ENCODE assay signal across 27 cellular contexts in genomic region chr4:109020861-109021260, GRCh38.
DNase-seq lines count a peak whose midpoint lies in the region.
"Had no signal": no experiment of that assay in that cellular context is flagged by ENCODE, and none has a peak within 500 bp of the region (broad histone marks: within the 10 kb centered on the region; RNA-seq: fewer than 3 reads in every experiment).

No MANE protein-coding gene starts in this region.

- no peak overlapping the region for H3K4me2 ChIP-seq in trophoblast cell (ENCODE audit: low read length)
- H3K4me2 ChIP-seq: A549; BLaER1; BLaER1 treated with 17β-estradiol and CSF1 and Interleukin-3, amounts not matched to agents 10 nM and 100 nM had no signal

- no peak overlapping the region for H4K91ac ChIP-seq in trophoblast cell (ENCODE audit: low read depth, low read length)

- H3K23ac ChIP-seq in trophoblast cell (ENCODE audit: low read length), result no peak overlapping the region

- H2AK5ac ChIP-seq in trophoblast cell (ENCODE audit: low read length), result no peak overlapping the region

- no peaks in the 10 kb centered on the region for H3K27me3 ChIP-seq in trophoblast cell (ENCODE audit: insufficient read depth, low read length)
- H3K27me3 ChIP-seq: BE2C; BLaER1; BLaER1 treated with 17β-estradiol and CSF1 and Interleukin-3, amounts not matched to agents 10 nM and 100 nM had no signal

- H4K8ac ChIP-seq in trophoblast cell (ENCODE audit: low read depth, low read length), result no peak overlapping the region

- WGBS in trophoblast cell (ENCODE audit: extremely low coverage, insufficient coverage, insufficient read length), result no CpG with 5 or more reads among the region's 4 CpGs

- H2BK5ac ChIP-seq in trophoblast cell (ENCODE audit: low read depth, low read length, poor library complexity), result no peak overlapping the region

- no peaks in the 10 kb centered on the region for H3K9me3 ChIP-seq in trophoblast cell (ENCODE audit: insufficient read depth, low read depth, low read length)
- H3K9me3 ChIP-seq: A549, BE2C, Caco-2 had no signal

- H3K79me1 ChIP-seq in trophoblast cell (ENCODE audit: low read length), result no peaks in the 10 kb centered on the region

- H3K4ac ChIP-seq in trophoblast cell (ENCODE audit: low read depth, low read length), result no peak overlapping the region

- H2BK120ac ChIP-seq in trophoblast cell (ENCODE audit: insufficient read depth, low read length, poor library complexity), result no peak overlapping the region

- H3K27ac ChIP-seq in trophoblast cell (ENCODE audit: low read depth, low read length), result no peak overlapping the region
- H3K27ac ChIP-seq: 22Rv1; A549; BLaER1; BLaER1 treated with 17β-estradiol and CSF1 and Interleukin-3, amounts not matched to agents 10 nM and 100 nM; C4-2B had no signal

- H3K9ac ChIP-seq in trophoblast cell (ENCODE audit: low read length), result no peak overlapping the region
- H3K9ac ChIP-seq: BLaER1; BLaER1 treated with 17β-estradiol and CSF1 and Interleukin-3, amounts not matched to agents 10 nM and 100 nM had no signal

- peak; percentile 74 to 80 for DNase-seq in trophoblast cell
- no peak for DNase-seq in NCI-H2196 (lab: John Stamatoyannopoulos, UW; ENCODE audit: unreplicated experiment)
- DNase-seq: 8988T; ACHN; AML-193; BE2C; C1 segment of cervical spinal cord; Caco-2; Calu3; CD4-positive, alpha-beta memory T cell; CD4-positive, alpha-beta T cell; CD4-positive, CD25-positive, alpha-beta regulatory T cell; CD8-positive, alpha-beta memory T cell; CD8-positive, alpha-beta T cell; COR-L47; DMS 273 treated with DMSO at 0.1 percent for 48 hours; DMS153; DMS53; DMS79; DMS79 treated with DMSO at 0.1 percent for 48 hours; DND-41; EL had no signal

- no peak overlapping the region for H2AFZ ChIP-seq in trophoblast cell (ENCODE audit: insufficient read depth, low read length, poor library complexity)

- no peak overlapping the region for H2BK12ac ChIP-seq in trophoblast cell (ENCODE audit: low read length)

- H3K14ac ChIP-seq in trophoblast cell (ENCODE audit: low read length), result no peak overlapping the region

- H4K12ac ChIP-seq in trophoblast cell (ENCODE audit: low read depth, low read length), result no peak overlapping the region

- no peak overlapping the region for H3K4me3 ChIP-seq in trophoblast cell (ENCODE audit: low read depth, low read length)
- H3K4me3 ChIP-seq: A549; BLaER1; BLaER1 treated with 17β-estradiol and CSF1 and Interleukin-3, amounts not matched to agents 10 nM and 100 nM had no signal

- H3K4me1 ChIP-seq in trophoblast cell (ENCODE audit: control insufficient read depth in 1 of 2, insufficient read depth in 2 of 2, low read length in 2 of 2), result no peaks in the 10 kb centered on the region
- H3K4me1 ChIP-seq: A549; BE2C; BLaER1; BLaER1 treated with 17β-estradiol and CSF1 and Interleukin-3, amounts not matched to agents 10 nM and 100 nM; Caco-2 had no signal

- no peak overlapping the region for H3K18ac ChIP-seq in trophoblast cell (ENCODE audit: low read length)

- H3K79me2 ChIP-seq in trophoblast cell (ENCODE audit: control insufficient read depth, insufficient read depth, low read length, poor library complexity), result no peaks in the 10 kb centered on the region

- H3K36me3 ChIP-seq in trophoblast cell (ENCODE audit: control insufficient read depth in 1 of 2, insufficient read depth in 2 of 2, low read length in 2 of 2), result no peaks in the 10 kb centered on the region
- H3K36me3 ChIP-seq: BE2C; BLaER1; BLaER1 treated with 17β-estradiol and CSF1 and Interleukin-3, amounts not matched to agents 10 nM and 100 nM had no signal
